In genomic region chr14:65263161-65263788, GRCh38 we compare ENCODE assay signal across 1 cellular context.
TF ChIP-seq lines count a peak whose summit lies in the region.

No MANE protein-coding gene starts in this region.

TF ChIP-seq in SK-N-SH treated with all-trans-retinoic acid at 6 μM for 48 hours, 23 proteins besides CTCF, POLR2A, EP300 and RAD21 (continued from another document):
- TF ChIP-seq CSRNP3 (CRISPR knock-in tag; IDR thresholded peaks at IDR 0.05) = no peak
- TF ChIP-seq BACH2 (CRISPR knock-in tag; IDR thresholded peaks at IDR 0.05; ENCODE audit: borderline replicate concordance) = no peak
- no peak for TF ChIP-seq POU6F1 (CRISPR knock-in tag; IDR thresholded peaks at IDR 0.05; ENCODE audit: borderline replicate concordance, low read depth)
- TF ChIP-seq SNAI2 (CRISPR knock-in tag; IDR thresholded peaks at IDR 0.05) = no peak
- no peak for TF ChIP-seq ZNF8 (CRISPR knock-in tag; IDR thresholded peaks at IDR 0.05)
- TF ChIP-seq ESRRG (CRISPR knock-in tag; IDR thresholded peaks at IDR 0.05) = no peak
- no peak for TF ChIP-seq ZFP30 (CRISPR knock-in tag; IDR thresholded peaks at IDR 0.05)
- TF ChIP-seq GLIS3 (CRISPR knock-in tag; IDR thresholded peaks at IDR 0.05) = no peak
- TF ChIP-seq PPARA (CRISPR knock-in tag; IDR thresholded peaks at IDR 0.05; ENCODE audit: borderline replicate concordance) = no peak
